15 cellular contexts compared by ENCODE assay signal in genomic region chr3:23826382-23827061, GRCh38. TPM values are rescaled to one million over a fixed set of nuclear protein-coding genes. Genes with fewer than 3 reads are reported as not detected.
A peak's percentile ranks its signal among the peaks of the same experiment; 100 is the strongest.
DNase-seq lines count a peak whose midpoint lies in the region; ATAC-seq, FAIRE-seq and TF ChIP-seq lines count a peak whose summit lies in the region.
"Had no signal": no experiment of that assay in that cellular context is flagged by ENCODE, and none has a peak within 500 bp of the region (broad histone marks: within the 10 kb centered on the region; RNA-seq: fewer than 3 reads in every experiment).

No MANE protein-coding gene starts in this region.

- no peaks in the 10 kb centered on the region for H3K9me3 Mint-ChIP-seq in memory B cell
- H3K9me3 Mint-ChIP-seq: stimulated activated naive CD8-positive, alpha-beta T cell treated with anti-CD3 and anti-CD28 coated beads, Interleukin-15, amount 100 ng/mL, for 72 hours had no signal

- no peaks in the 10 kb centered on the region for H3K9me1 ChIP-seq in K562 (ENCODE audit: control insufficient read depth, insufficient read depth, low read length)

- TF ChIP-seq POLR2A in K562 (conservative IDR thresholded peaks at IDR 0.05) (no peak), Peyer's patch (IDR thresholded peaks at IDR 0.05) (no peak)

- no TSS peak for BruUV-seq in K562 (replicated peaks; lab: Mats Ljungman, UMichigan)

- H4K20me1 ChIP-seq in K562 (replicated peaks; ENCODE audit: control insufficient read depth, insufficient read depth, low read length), result peaks cover 13% of the 10 kb centered on the region; the same call in 1 of the 2 replicates

- H3K4me3 ChIP-seq in K562, result no peak overlapping the region
- no peak overlapping the region for H3K4me3 ChIP-seq in coronary artery
- no peak overlapping the region for H3K4me3 ChIP-seq in Peyer's patch
- H3K4me3 ChIP-seq: breast epithelium had no signal

- H3K36me3 Mint-ChIP-seq in memory B cell, result peaks cover 7% of the 10 kb centered on the region

- no peak for FAIRE-seq in K562 (lab: Jason Lieb, UNC)

- no peak for TF ChIP-seq RAD21 in K562 (CRISPR knock-in tag; conservative IDR thresholded peaks at IDR 0.05 in 1 of 2, IDR thresholded peaks at IDR 0.05 in 1 of 2)

- in situ Hi-C loops in KBM-7 (cut with MboI; ENCODE audit: low pct_unique_long_range_greater_than_20kb, low sequenced_read_pairs) (no loop called here), K562 (cut with MboI) (no loop called here)

- H3K27me3 ChIP-seq in K562 (ENCODE audit: control insufficient read depth in 2 of 2, insufficient read depth in 2 of 2, low read length in 2 of 2) (no peaks in the 10 kb centered on the region), Peyer's patch (no peaks in the 10 kb centered on the region)
- H3K27me3 ChIP-seq: breast epithelium had no signal

- peaks cover 60% of the 10 kb centered on the region for H3K4me1 Mint-ChIP-seq in memory B cell

- H3K27me3 Mint-ChIP-seq in memory B cell, result no peaks in the 10 kb centered on the region
- H3K27me3 Mint-ChIP-seq: stimulated activated naive CD8-positive, alpha-beta T cell treated with anti-CD3 and anti-CD28 coated beads, Interleukin-15, amount 100 ng/mL, for 72 hours had no signal

- 0% methylated on average over 1 of the region's 1 CpG for whole genome bisulfite sequencing in K562 (ENCODE audit: insufficient coverage, low coverage, missing lambda C conversion rate)

- H3K4me1 ChIP-seq in K562 (replicated peaks in 1 of 2; ENCODE audit: control insufficient read depth in 2 of 2, insufficient read depth in 2 of 2, low read length in 2 of 2), result peaks cover 12 to 47% of the 10 kb centered on the region in 2 experiments
- H3K4me1 ChIP-seq in Peyer's patch, result peaks cover 0 to 3% (median 1%) of the 10 kb centered on the region in 4 donors
- H3K4me1 ChIP-seq: breast epithelium had no signal

- H3K4me2 ChIP-seq in K562 (ENCODE audit: insufficient read depth, low read length), result no peak overlapping the region; the same call in 1 of the 2 replicates

- POLR2A ChIA-PET in K562 (lab: Yijun Ruan, JAX), result interaction anchor here (1.0 to 2.3 kb wide), 7 partner anchors 8 to 90 kb away, joined by 5 to 8 read pairs (median 6); partner anchors contain the start of genes NKIRAS1 and RPL15

- no peak overlapping the region for H3K4me3 Mint-ChIP-seq in memory B cell
- H3K4me3 Mint-ChIP-seq: stimulated activated naive CD8-positive, alpha-beta T cell treated with anti-CD3 and anti-CD28 coated beads, Interleukin-15, amount 100 ng/mL, for 72 hours had no signal

- DNase-seq in Ammon's horn (ENCODE audit: low spot score) (peak; percentile 51), KBM-7 (peak; percentile 56), K562 (ENCODE audit: extremely low read depth in 1 of 4, low spot score in 3 of 4) (peak in 2 of 4 experiments; percentile 12 to 42), memory B cell (ENCODE audit: low spot score in 2 of 2) (no peak), coronary artery (ENCODE audit: low spot score) (no peak), Peyer's patch (no peak)
- no peak for DNase-seq in activated naive CD4-positive, alpha-beta T cell treated with Interleukin-2 at 50 U/mL for 16 hours
- DNase-seq: activated CD4-positive, alpha-beta T cell treated with anti-CD3 and anti-CD28 coated beads, Interleukin-2, amount 50 U/mL, for 4 hours; activated effector memory CD4-positive, alpha-beta T cell treated with Interleukin-2 at 50 U/mL for 16 hours; NCI-H1694; NK-92 treated with Interleukin-12 subunit alpha and Interleukin-12 subunit beta, amount 100 ng/mL, for 24 hours; retina; stimulated activated naive CD8-positive, alpha-beta T cell treated with anti-CD3 and anti-CD28 coated beads, Interleukin-15, amount 100 ng/mL, for 72 hours had no signal

- TF ChIP-seq EP300 in K562 (IDR thresholded peaks at IDR 0.05; ENCODE audit: low read length), result no peak

- H3K27ac Mint-ChIP-seq in memory B cell, result peak overlapping the region; percentile 8
- H3K27ac Mint-ChIP-seq: stimulated activated naive CD8-positive, alpha-beta T cell treated with anti-CD3 and anti-CD28 coated beads, Interleukin-15, amount 100 ng/mL, for 72 hours had no signal

- H3K79me2 ChIP-seq in K562 (ENCODE audit: control insufficient read depth, insufficient read depth, low read length), result peaks cover 93% of the 10 kb centered on the region

- CTCF ChIA-PET in K562 (lab: Yijun Ruan, JAX; ENCODE audit: low intra/inter-chr PET ratio), result no interaction called here

- H3K36me3 ChIP-seq in K562 (ENCODE audit: control insufficient read depth, insufficient read depth, low read length) (peaks cover 4% of the 10 kb centered on the region; the same call in 2 of the 3 replicates), Peyer's patch (no peaks in the 10 kb centered on the region)
- H3K36me3 ChIP-seq: breast epithelium had no signal

- H2AFZ ChIP-seq in K562 (ENCODE audit: low read depth, low read length), result no peak overlapping the region

- intact Hi-C loops in K562 (cut with micrococcal nuclease), result no loop called here

- H3K9ac ChIP-seq in K562 (ENCODE audit: insufficient read depth in 1 of 2, low read depth in 2 of 2, low read length in 2 of 2), result no peak overlapping the region; a peak in 1 of 4 replicates

- peak overlapping the region; percentile 5; the same call in 1 of the 3 replicates for H3K27ac ChIP-seq in K562 (ENCODE audit: extremely low read depth, low read depth, low read length)
- no peak overlapping the region for H3K27ac ChIP-seq in coronary artery
- H3K27ac ChIP-seq in Peyer's patch, result no peak overlapping the region
- H3K27ac ChIP-seq: breast epithelium had no signal

- no peaks in the 10 kb centered on the region for H3K9me3 ChIP-seq in K562 (replicated peaks; ENCODE audit: control insufficient read depth, insufficient read depth, low read depth, low read length)
- H3K9me3 ChIP-seq in Peyer's patch, result no peaks in the 10 kb centered on the region
- H3K9me3 ChIP-seq: breast epithelium had no signal

- ATAC-seq in K562, result peak; percentile 41
- ATAC-seq in memory B cell (ENCODE audit: low read depth), result no peak
- ATAC-seq in GM18517 (IDR thresholded peaks at IDR 0.05; ENCODE audit: unreplicated experiment), result no peak
- ATAC-seq: stimulated activated naive CD8-positive, alpha-beta T cell treated with anti-CD3 and anti-CD28 coated beads, Interleukin-15, amount 100 ng/mL, for 72 hours had no signal

- TF ChIP-seq CTCF in K562 (IDR thresholded peaks at IDR 0.05 in 2 of 3, conservative IDR thresholded peaks at IDR 0.05 in 1 of 3; ENCODE audit: insufficient read depth in 2 of 3, low read depth in 1 of 3, low read length in 3 of 3), result no peak
- TF ChIP-seq CTCF in coronary artery (IDR thresholded peaks at IDR 0.05), result no peak
- no peak for TF ChIP-seq CTCF in Peyer's patch (IDR thresholded peaks at IDR 0.05)

TF ChIP-seq in K562, 482 proteins besides CTCF, POLR2A, EP300 and RAD21 (continues in another document):
- TF ChIP-seq CREM (IDR thresholded peaks at IDR 0.05; ENCODE audit: low read depth) (no peak), RCOR1 (IDR thresholded peaks at IDR 0.05; ENCODE audit: borderline replicate concordance in 1 of 2, low read depth in 2 of 2, low read length in 2 of 2) (peak in 1 of 2 experiments; percentile 26; a peak in 1 of 4 replicates), ZHX1 (conservative IDR thresholded peaks at IDR 0.05; ENCODE audit: low read length) (no peak), MCM7 (IDR thresholded peaks at IDR 0.05) (no peak), HCFC1 (IDR thresholded peaks at IDR 0.05; ENCODE audit: low read depth, low read length) (no peak), JUND (IDR thresholded peaks at IDR 0.05; ENCODE audit: borderline replicate concordance, low read depth, low read length) (no peak), JUND (tag; IDR thresholded peaks at IDR 0.05; ENCODE audit: borderline replicate concordance, low read depth, low read length) (peak; percentile 12; the same call in 1 of the 3 replicates), HNRNPK (IDR thresholded peaks at IDR 0.05; ENCODE audit: low read depth, low read length, poor library complexity, severe bottlenecking) (no peak), NFE2 (IDR thresholded peaks at IDR 0.05; ENCODE audit: low read depth) (peak; percentile 45; the same call in 1 of the 2 replicates)

RNA-seq across cellular contexts. Expression of gene UBE2E1, which starts 20.8 kb away (rescaled TPM):
- total RNA-seq in K562 (2011; cell fraction: chromatin; rRNA removed; ENCODE audit: low replicate concordance), result 59.3 and 94.2 TPM in 2 replicates
- 39.5 and 49.5 TPM in 2 replicates for total RNA-seq in K562 (2011; cell fraction: nucleolus; rRNA removed)
- total RNA-seq in K562 (2011; cell fraction: nucleoplasm; rRNA removed), result 66.1 and 98.5 TPM in 2 replicates
- 55.5 and 74.2 TPM in 2 replicates for total RNA-seq in K562 (2014; rRNA removed)
- 214 and 237 TPM in 2 replicates for total RNA-seq in K562 (2014; rRNA removed; fragmentation: Illumina TruSeq; extraction: Trizol)
- 171 and 177 TPM in 2 replicates for total RNA-seq in K562 (2015; rRNA removed; fragmentation: Illumina TruSeq; extraction: Trizol)
- 127 and 131 TPM in 2 replicates for total RNA-seq in K562 (2021)
- polyA plus RNA-seq in K562 (2011; rRNA removed), result 227 and 294 TPM in 2 replicates
- 68.6 and 143 TPM in 2 replicates for polyA plus RNA-seq in K562 (2011; cell fraction: cytosol; rRNA removed)
- 73.0 and 113 TPM in 2 replicates for polyA plus RNA-seq in K562 (2011; cell fraction: nucleus; rRNA removed)
- polyA plus RNA-seq in K562 (2012), result 185 and 202 TPM in 2 replicates
- 217 and 240 TPM in 2 replicates for polyA plus RNA-seq in K562 (2014; fragmentation: Illumina TruSeq; extraction: Trizol)
- 10 to 100 TPM; 54.4 to 63.8 TPM for polyA plus RNA-seq in K562 (2014; fragmentation: Nextera tagmentation; extraction: Ambion mirVana)
- polyA plus RNA-seq in K562 (2014; rRNA removed), result 162 and 165 TPM in 2 replicates
- polyA minus RNA-seq in K562 (2011; rRNA and poly(A)+ RNA removed), result 91.1 and 111 TPM in 2 replicates
- polyA minus RNA-seq in K562 (2011; cell fraction: cytosol; rRNA and poly(A)+ RNA removed), result 54.7 and 66.0 TPM in 2 replicates
- polyA minus RNA-seq in K562 (2011; cell fraction: nucleus; rRNA and poly(A)+ RNA removed), result 41.9 and 97.3 TPM in 2 replicates
- total RNA-seq in Peyer's patch, result 10 to 100 TPM; 26.1 to 58.6 (median 43.0) TPM

Comparison
In these comparisons a context has a peak if more than half of its experiments do, and no peak if none do; other contexts are left out.
1. DNase-seq: peak in Ammon's horn (single experiment) and KBM-7 (single experiment); none in memory B cell (0 of 2), coronary artery (single experiment), activated naive CD4-positive, alpha-beta T cell treated with Interleukin-2 at 50 U/mL for 16 hours (single experiment) and Peyer's patch (0 of 3).